15 cellular contexts compared by ENCODE assay signal in genomic region chr12:3226285-3226684, GRCh38.
DNase-seq lines count a peak whose midpoint lies in the region; ATAC-seq and TF ChIP-seq lines count a peak whose summit lies in the region.
"Had no signal": no experiment of that assay in that cellular context is flagged by ENCODE, and none has a peak within 500 bp of the region (broad histone marks: within the 10 kb centered on the region; RNA-seq: fewer than 3 reads in every experiment).

No MANE protein-coding gene starts in this region.

- ATAC-seq in left ventricle myocardium superior: no peak

- WGBS in adrenal gland, 4 donors: 94 to 98% (median 96%) methylated on average over 3 of the region's 3 CpGs

- H3K4me1 ChIP-seq in cardiac muscle cell (ENCODE audit: low read depth): peaks cover 31% of the 10 kb centered on the region
- no peaks in the 10 kb centered on the region for H3K4me1 ChIP-seq in HEK293 (ENCODE audit: control insufficient read depth, insufficient read depth, low read length)
- H3K4me1 ChIP-seq in neural progenitor cell: peaks cover 15% of the 10 kb centered on the region
- no peaks in the 10 kb centered on the region for H3K4me1 ChIP-seq in adrenal gland (replicated peaks in 1 of 2)

- H3K36me3 ChIP-seq in cardiac muscle cell: no peaks in the 10 kb centered on the region
- H3K36me3 ChIP-seq in HEK293 (ENCODE audit: control insufficient read depth in 2 of 2, insufficient read depth in 1 of 2, low read length in 2 of 2): no peaks in the 10 kb centered on the region
- H3K36me3 ChIP-seq in neural progenitor cell: no peaks in the 10 kb centered on the region
- H3K36me3 ChIP-seq in adrenal gland (replicated peaks in 1 of 2): no peaks in the 10 kb centered on the region

- POLR2A ChIA-PET in HEK293 (lab: Yijun Ruan, JAX): no interaction called here

- H3K27me3 ChIP-seq in cardiac muscle cell (no peaks in the 10 kb centered on the region), neural progenitor cell (no peaks in the 10 kb centered on the region), adrenal gland (no peaks in the 10 kb centered on the region)

- peaks cover 30% of the 10 kb centered on the region for H3K36me3 Mint-ChIP-seq in brain
- peaks cover 1% of the 10 kb centered on the region for H3K36me3 Mint-ChIP-seq in neural progenitor cell
- peaks cover 22% of the 10 kb centered on the region for H3K36me3 Mint-ChIP-seq in nephron progenitor cell (ENCODE audit: low read depth)

- TF ChIP-seq CTCF in cardiac muscle cell (IDR thresholded peaks at IDR 0.05; ENCODE audit: low read depth, low read length) (no peak), HEK293 (tag by site-specific recombination; IDR thresholded peaks at IDR 0.05) (no peak), brain (conservative IDR thresholded peaks at IDR 0.05) (no peak), neural progenitor cell (IDR thresholded peaks at IDR 0.05) (no peak), nephron progenitor cell (IDR thresholded peaks at IDR 0.05) (no peak), adrenal gland (IDR thresholded peaks at IDR 0.05) (no peak)

- H3K4me3 ChIP-seq in cardiac muscle cell: no peak overlapping the region
- H3K4me3 ChIP-seq in HEK293 (ENCODE audit: low read depth, low read length): no peak overlapping the region
- H3K4me3 ChIP-seq in neural progenitor cell: no peak overlapping the region
- no peak overlapping the region for H3K4me3 ChIP-seq in adrenal gland

- H3K27ac Mint-ChIP-seq in brain (peak overlapping the region in 4 of 5 experiments; percentile 14 to 93 (median 50)), neural progenitor cell (peak overlapping the region; percentile 48), nephron progenitor cell (no peak overlapping the region)

- H3K27ac ChIP-seq in cardiac muscle cell (peak overlapping the region; percentile 69), HEK293 (ENCODE audit: extremely low read depth, low read depth, low read length) (no peak overlapping the region), neural progenitor cell (no peak overlapping the region), adrenal gland (no peak overlapping the region)

- H4K20me1 ChIP-seq in neural progenitor cell (ENCODE audit: low read depth): peaks cover 24% of the 10 kb centered on the region

- no peaks in the 10 kb centered on the region for H3F3A ChIP-seq in neural progenitor cell (ENCODE audit: low read depth)

- DNase-seq in cardiac muscle cell (ENCODE audit: low read depth in 1 of 2, low spot score in 1 of 2): no peak
- DNase-seq in left ventricle myocardium superior: no peak
- DNase-seq in neural progenitor cell (ENCODE audit: low spot score): no peak
- DNase-seq in dedifferentiated amniotic fluid mesenchymal stem cell (ENCODE audit: extremely low spot score): no peak
- DNase-seq in nephron progenitor cell: no peak
- no peak for DNase-seq in adrenal gland
- DNase-seq: COR-L47, DMS153, KG1, NCI-H1436 treated with DMSO at 0.1 percent for 48 hours, NCI-H2029 treated with DMSO at 0.1 percent for 48 hours, NCI-H446 treated with DMSO at 0.1 percent for 48 hours, NCI-H748 treated with DMSO at 0.1 percent for 48 hours had no signal

- H3K79me2 ChIP-seq in neural progenitor cell (ENCODE audit: low read depth): no peaks in the 10 kb centered on the region

- intact Hi-C loops in left ventricle myocardium superior (cut with micrococcal nuclease): no loop called here
- intact Hi-C loops in adrenal gland (cut with DNase I): no loop called here

- H3K27me3 Mint-ChIP-seq in brain: no peaks in the 10 kb centered on the region
- peaks cover 13% of the 10 kb centered on the region for H3K27me3 Mint-ChIP-seq in neural progenitor cell (ENCODE audit: insufficient read depth, low read depth)
- peaks cover 10% of the 10 kb centered on the region for H3K27me3 Mint-ChIP-seq in nephron progenitor cell (ENCODE audit: low read depth, poor library complexity)

- TF ChIP-seq POLR2A in adrenal gland (IDR thresholded peaks at IDR 0.05): no peak

- no peak overlapping the region for H2AFZ ChIP-seq in neural progenitor cell (replicated peaks)

- H3K9me3 Mint-ChIP-seq in brain (peaks cover 0 to 18% (median 5%) of the 10 kb centered on the region in 5 experiments), neural progenitor cell (peaks cover 2% of the 10 kb centered on the region), nephron progenitor cell (peaks cover 10% of the 10 kb centered on the region)

- CTCF ChIA-PET in HEK293 (lab: Yijun Ruan, JAX): no interaction called here

- H3K4me2 ChIP-seq in neural progenitor cell: no peak overlapping the region

- H3K4me3 Mint-ChIP-seq in brain (no peak overlapping the region), neural progenitor cell (no peak overlapping the region), nephron progenitor cell (no peak overlapping the region)

- H3K9me3 ChIP-seq in cardiac muscle cell (ENCODE audit: low read depth): no peaks in the 10 kb centered on the region
- H3K9me3 ChIP-seq in HEK293 (ENCODE audit: control insufficient read depth, insufficient read depth, low read depth, low read length): no peaks in the 10 kb centered on the region
- no peaks in the 10 kb centered on the region for H3K9me3 ChIP-seq in neural progenitor cell (ENCODE audit: low read depth)
- H3K9me3 ChIP-seq in adrenal gland (replicated peaks in 1 of 3): no peaks in the 10 kb centered on the region

- H3K9ac ChIP-seq in neural progenitor cell: no peak overlapping the region

- H3K4me1 Mint-ChIP-seq in brain (peaks cover 92% of the 10 kb centered on the region), neural progenitor cell (peaks cover 43% of the 10 kb centered on the region), nephron progenitor cell (peaks cover 70% of the 10 kb centered on the region)

TF ChIP-seq in HEK293, 187 proteins besides CTCF, POLR2A, EP300 and RAD21:
- no peak for TF ChIP-seq ZNF677 (tag by site-specific recombination; IDR thresholded peaks at IDR 0.05)
- no peak for TF ChIP-seq ZBTB21 (tag by site-specific recombination; IDR thresholded peaks at IDR 0.05)
- TF ChIP-seq FEZF1 (tag by site-specific recombination; IDR thresholded peaks at IDR 0.05): no peak
- 0 out of 2 replicates have a peak, but pooled peaks have one; percentile 12 for TF ChIP-seq ZSCAN4 (tag by site-specific recombination; IDR thresholded peaks at IDR 0.05)
- TF ChIP-seq KLF1 (tag by site-specific recombination; IDR thresholded peaks at IDR 0.05): no peak
TF ChIP-seq in HEK293: peak in this region for 1.
